1 cellular context compared by ENCODE assay signal in genomic region chr17:3768341-3768740, GRCh38.
TF ChIP-seq lines count a peak whose summit lies in the region.

No MANE protein-coding gene starts in this region.

TF ChIP-seq in GM23338, 12 proteins besides CTCF, POLR2A, EP300 and RAD21:
- TF ChIP-seq ZNF331 (CRISPR knock-in tag; IDR thresholded peaks at IDR 0.05; ENCODE audit: low read depth) (no peak), POLR2AphosphoS5 (IDR thresholded peaks at IDR 0.05; ENCODE audit: low read depth) (no peak), EZH2 (IDR thresholded peaks at IDR 0.05; ENCODE audit: low read depth, unreplicated experiment) (no peak), REST (IDR thresholded peaks at IDR 0.05; ENCODE audit: unreplicated experiment) (no peak), NANOG (IDR thresholded peaks at IDR 0.05; ENCODE audit: borderline replicate concordance) (no peak), STAT1 (IDR thresholded peaks at IDR 0.05; ENCODE audit: unreplicated experiment) (no peak), EZH2phosphoT487 (IDR thresholded peaks at IDR 0.05; ENCODE audit: unreplicated experiment) (no peak), ZNF114 (CRISPR knock-in tag; IDR thresholded peaks at IDR 0.05) (no peak), ETS1 (IDR thresholded peaks at IDR 0.05) (no peak), CREB1 (CRISPR knock-in tag; IDR thresholded peaks at IDR 0.05; ENCODE audit: low read depth) (no peak), ZNF462 (CRISPR knock-in tag; IDR thresholded peaks at IDR 0.05) (no peak), JUNB (IDR thresholded peaks at IDR 0.05; ENCODE audit: unreplicated experiment) (no peak)
